In the genomic region with DNA sequence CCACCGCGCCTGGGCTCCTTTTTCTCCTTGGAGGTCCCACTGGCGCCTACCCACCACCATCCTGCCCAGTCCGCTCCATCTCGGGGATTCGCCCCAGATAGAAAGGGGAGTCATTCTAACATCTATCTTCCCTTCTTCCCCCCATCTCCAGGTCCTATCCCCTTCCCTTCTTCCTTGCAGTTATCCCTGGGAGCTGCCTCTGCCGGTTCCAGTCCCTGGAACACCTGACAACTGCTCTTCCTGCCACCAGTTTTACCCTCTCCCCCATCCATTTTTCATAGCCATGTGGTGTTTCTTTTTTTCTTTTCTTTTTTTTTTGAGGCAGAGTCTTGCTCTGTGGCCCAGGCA, we compare ENCODE assay signal across 9 cellular contexts. TPM values are rescaled to one million over a fixed set of nuclear protein-coding genes. Genes with fewer than 3 reads are reported as not detected.
DNase-seq lines count a peak whose midpoint lies in the region; FAIRE-seq and TF ChIP-seq lines count a peak whose summit lies in the region.
"Had no signal": no experiment of that assay in that cellular context is flagged by ENCODE, and none has a peak within 500 bp of the region (broad histone marks: within the 10 kb centered on the region; RNA-seq: fewer than 3 reads in every experiment).

No MANE protein-coding gene starts in this region.

- peaks cover 29% of the 10 kb centered on the region for H3K27me3 Mint-ChIP-seq in nephron (ENCODE audit: low read depth)

- no peaks in the 10 kb centered on the region for H3K79me1 ChIP-seq in H1 (ENCODE audit: low read depth, low read length)

- H3K9ac ChIP-seq in H1 (replicated peaks in 1 of 4; ENCODE audit: extremely low read depth in 1 of 4, low read depth in 3 of 4, low read length in 3 of 4): no peak overlapping the region; a peak in 1 of 7 replicates

- H3K18ac ChIP-seq in H1 (ENCODE audit: extremely low read depth, low read length): peak overlapping the region; percentile 71

- peak overlapping the region; percentile 52 to 94 for H3K4me2 ChIP-seq in H1 (ENCODE audit: insufficient read depth in 1 of 2, low read depth in 2 of 2, low read length in 2 of 2)

- H3K27ac Mint-ChIP-seq in nephron: peak overlapping the region; percentile 93 to 99 (median 98)

- H3K36me3 Mint-ChIP-seq in nephron (ENCODE audit: low read depth): no peaks in the 10 kb centered on the region

- H3K23ac ChIP-seq in H1 (ENCODE audit: insufficient read length): no peak overlapping the region

- H3K27me3 ChIP-seq in HAP-1 (ENCODE audit: low read depth): peaks cover 2% of the 10 kb centered on the region; the same call in 1 of the 2 replicates
- H3K27me3 ChIP-seq in H1 (replicated peaks in 1 of 4; ENCODE audit: control insufficient read depth in 3 of 4, extremely low read depth in 1 of 4, insufficient read depth in 3 of 4, low read length in 3 of 4): no peaks in the 10 kb centered on the region; a peak in 1 of 7 replicates

- H2BK15ac ChIP-seq in H1 (ENCODE audit: low read length): no peak overlapping the region; the same call in 1 of the 2 replicates

- no peak overlapping the region for H4K5ac ChIP-seq in H1 (ENCODE audit: insufficient read length, low read depth, low read length)

- in situ Hi-C loops in HAP-1 (cut with MboI; ENCODE audit: low sequenced_read_pairs): no loop called here

- H2BK120ac ChIP-seq in H1 (replicated peaks; ENCODE audit: low read depth, low read length): no peak overlapping the region

- TF ChIP-seq POLR2A in H1 (IDR thresholded peaks at IDR 0.05; ENCODE audit: control extremely low read depth in 1 of 2, low read depth in 2 of 2, low read length in 2 of 2): no peak

- FAIRE-seq in H1 (lab: Jason Lieb, UNC): no peak

- H3K4me3 ChIP-seq in HAP-1 (peak overlapping the region; percentile 29), H1 (ENCODE audit: extremely low read depth in 1 of 4, insufficient read depth in 2 of 4, low read depth in 3 of 4, low read length in 4 of 4) (peak overlapping the region; percentile 30 to 67 (median 58); a peak in 6 of 8 replicates)

- H3K9me3 ChIP-seq in HAP-1 (no peaks in the 10 kb centered on the region), H1 (ENCODE audit: insufficient read depth in 2 of 2, low read depth in 1 of 2, low read length in 1 of 2) (no peaks in the 10 kb centered on the region)

- no peaks in the 10 kb centered on the region for H3K9me3 Mint-ChIP-seq in nephron
- H3K9me3 Mint-ChIP-seq: activated T-cell treated with anti-CD3 and anti-CD28 coated beads, Interleukin-2, amount 50 U/mL, for 4 hours had no signal

- H2BK5ac ChIP-seq in H1 (ENCODE audit: low read depth, low read length): no peak overlapping the region; the same call in 1 of the 2 replicates

- peaks cover 44% of the 10 kb centered on the region for H3K4me1 Mint-ChIP-seq in nephron

- H3K56ac ChIP-seq in H1 (replicated peaks; ENCODE audit: insufficient read length, low read depth, low read length): no peak overlapping the region

- DNase-seq in HAP-1 (ENCODE audit: low spot score in 2 of 2) (no peak), H1 (ENCODE audit: low read depth in 1 of 2, low spot score in 2 of 2) (no peak), NCI-H345 treated with DMSO at 0.1 percent for 48 hours (lab: John Stamatoyannopoulos, UW; ENCODE audit: unreplicated experiment) (no peak), NCI-H187 treated with DMSO at 0.1 percent for 48 hours (lab: John Stamatoyannopoulos, UW) (no peak), putamen (ENCODE audit: low spot score) (no peak), medulla oblongata (ENCODE audit: extremely low spot score) (no peak)

- TF ChIP-seq CTCF in 22Rv1 (IDR thresholded peaks at IDR 0.05): peak; percentile 68
- TF ChIP-seq CTCF in H1 (IDR thresholded peaks at IDR 0.05; ENCODE audit: control extremely low read depth in 1 of 3, insufficient read depth in 1 of 3, low read depth in 1 of 3, low read length in 3 of 3): no peak
- no peak for TF ChIP-seq CTCF in nephron (IDR thresholded peaks at IDR 0.05; ENCODE audit: unreplicated experiment in 3 of 3)

- H3K36me3 ChIP-seq in HAP-1 (replicated peaks) (no peaks in the 10 kb centered on the region), H1 (ENCODE audit: control insufficient read depth in 2 of 4, insufficient read depth in 4 of 4, low read length in 3 of 4) (no peaks in the 10 kb centered on the region)

- H3K4ac ChIP-seq in H1 (replicated peaks; ENCODE audit: insufficient read length, low read depth, low read length): no peak overlapping the region

- no peak overlapping the region for H4K8ac ChIP-seq in H1 (ENCODE audit: extremely low read depth, insufficient read depth, low read length)

- TF ChIP-seq EP300 in H1 (IDR thresholded peaks at IDR 0.05; ENCODE audit: borderline replicate concordance in 1 of 2, low read depth in 2 of 2, low read length in 2 of 2): no peak

- no peak overlapping the region for H2AK5ac ChIP-seq in H1 (ENCODE audit: low read depth, low read length)

- no peak for TF ChIP-seq RAD21 in H1 (IDR thresholded peaks at IDR 0.05 in 1 of 2, conservative IDR thresholded peaks at IDR 0.05 in 1 of 2; ENCODE audit: low read depth in 2 of 2, low read length in 2 of 2)

- 2% methylated on average over 5 of the region's 7 CpGs; no CpG with 5 or more reads in 1 of the 2 experiments for WGBS in H1 (ENCODE audit: extremely low coverage in 1 of 2, insufficient coverage in 1 of 2, insufficient read length in 1 of 2, insufficient replicate concordance in 2 of 2, low coverage in 1 of 2, low lambda C conversion rate in 2 of 2, missing lambda C conversion rate in 1 of 2), 2 experiments

- H2BK12ac ChIP-seq in H1 (ENCODE audit: low read depth, low read length): no peak overlapping the region; the same call in 1 of the 2 replicates

- H3K79me2 ChIP-seq in H1 (ENCODE audit: control insufficient read depth in 1 of 2, insufficient read depth in 2 of 2, low read length in 2 of 2): no peaks in the 10 kb centered on the region

- CTCF ChIA-PET in H1 (lab: Charles Lee; ENCODE audit: partially characterized antibody): interaction anchor here (0.6 to 11.5 kb wide), 28 partner anchors 7 to 604 kb away, joined by 3 to 181 read pairs (median 10); a partner anchor contains a TSS

- peak overlapping the region; percentile 67; the same call in 1 of the 2 replicates for H3K27ac ChIP-seq in 22Rv1
- no peak overlapping the region for H3K27ac ChIP-seq in H1 (ENCODE audit: low read depth, low read length)

- peaks cover 20% of the 10 kb centered on the region for H3K4me1 ChIP-seq in HAP-1
- peaks cover 0 to 5% (median 3%) of the 10 kb centered on the region in 4 experiments; a peak in 4 of 7 replicates for H3K4me1 ChIP-seq in H1 (replicated peaks in 1 of 4; ENCODE audit: control insufficient read depth in 3 of 4, insufficient read depth in 4 of 4, low read length in 3 of 4)

- H2AFZ ChIP-seq in H1 (ENCODE audit: low read length): peak overlapping the region; percentile 54; the same call in 1 of the 2 replicates

- H3K23me2 ChIP-seq in H1 (ENCODE audit: low read depth, low read length): peaks cover 11% of the 10 kb centered on the region

- peak overlapping the region; percentile 79 to 86 (median 83) for H3K4me3 Mint-ChIP-seq in nephron

- no peak overlapping the region for H4K91ac ChIP-seq in H1 (replicated peaks; ENCODE audit: insufficient read length, low read length)

- H2BK20ac ChIP-seq in H1 (ENCODE audit: low read length): no peak overlapping the region

- POLR2A ChIA-PET in H1 (lab: Charles Lee; ENCODE audit: partially characterized antibody): interaction anchor here (0.9 to 6.2 kb wide), 6 partner anchors 12 to 71 kb away, joined by 3 to 43 read pairs (median 4); a partner anchor contains a TSS

- no peaks in the 10 kb centered on the region for H4K20me1 ChIP-seq in H1 (replicated peaks in 1 of 2; ENCODE audit: control insufficient read depth in 1 of 2, insufficient read depth in 2 of 2, low read length in 2 of 2)

- H3K14ac ChIP-seq in H1 (ENCODE audit: insufficient read length): no peak overlapping the region

TF ChIP-seq in H1, 55 proteins besides CTCF, POLR2A, EP300 and RAD21 (continues in another document):
- TF ChIP-seq JUND (IDR thresholded peaks at IDR 0.05; ENCODE audit: low read length) (no peak), ASH2L (IDR thresholded peaks at IDR 0.05; ENCODE audit: low read length) (no peak), TAF1 (IDR thresholded peaks at IDR 0.05; ENCODE audit: low read depth, low read length) (no peak), FOSL1 (IDR thresholded peaks at IDR 0.05; ENCODE audit: insufficient read depth, low read depth, low read length) (no peak), CEBPB (IDR thresholded peaks at IDR 0.05; ENCODE audit: low read depth, low read length) (no peak), JUN (IDR thresholded peaks at IDR 0.05; ENCODE audit: low read depth, low read length) (no peak), KDM1A (IDR thresholded peaks at IDR 0.05; ENCODE audit: borderline replicate concordance, low read length) (no peak), EZH2 (IDR thresholded peaks at IDR 0.05; ENCODE audit: low read depth, low read length, severe bottlenecking) (no peak), BACH1 (IDR thresholded peaks at IDR 0.05; ENCODE audit: low read length) (no peak), NRF1 (IDR thresholded peaks at IDR 0.05; ENCODE audit: low read depth, low read length) (no peak), CREB1 (IDR thresholded peaks at IDR 0.05) (no peak; the same call in 1 of the 2 replicates)

RNA-seq across cellular contexts. Expression of a gene that starts 12.0 kb away (rescaled TPM):
- total RNA-seq in H1 (2021; fragmentation: NEBNext Ultra II Directional; extraction: Animal tissue kit (Norgen Biotek cat#: 25700)): 7.9 and 10.5 TPM in 2 replicates
- 2.0 and 3.4 TPM in 2 replicates for polyA plus RNA-seq in H1 (2011; rRNA removed)
- polyA plus RNA-seq in H1 (2011; cell fraction: cytosol; rRNA removed): 4.3 TPM
- polyA plus RNA-seq in H1 (2011; cell fraction: nucleus; rRNA removed): 31.3 TPM
- 6.8 to 10.8 TPM (median 7.9 TPM) in 4 replicates for polyA plus RNA-seq in H1 (2012, experiment 1 of 2)
- polyA plus RNA-seq in H1 (2012, experiment 2 of 2): 2.9 TPM
- 4.2 TPM for polyA plus RNA-seq in H1 (2013, experiment 1 of 2)
- polyA plus RNA-seq in H1 (2013, experiment 2 of 2): 3.6 TPM
- 3.3 and 4.2 TPM in 2 replicates for polyA minus RNA-seq in H1 (2011; rRNA and poly(A)+ RNA removed)
- polyA minus RNA-seq in H1 (2011; cell fraction: cytosol; rRNA and poly(A)+ RNA removed): 6.8 TPM
- polyA minus RNA-seq in H1 (2011; cell fraction: nucleus; rRNA and poly(A)+ RNA removed): 8.7 TPM

RNA-seq across cellular contexts. Expression of a gene that starts 48.3 kb away (rescaled TPM):
- total RNA-seq in H1 (2021; fragmentation: NEBNext Ultra II Directional; extraction: Animal tissue kit (Norgen Biotek cat#: 25700)): 25.8 and 26.2 TPM in 2 replicates
- 15.6 and 29.0 TPM in 2 replicates for polyA plus RNA-seq in H1 (2011; rRNA removed)
- polyA plus RNA-seq in H1 (2011; cell fraction: cytosol; rRNA removed): 20.6 TPM
- polyA plus RNA-seq in H1 (2011; cell fraction: nucleus; rRNA removed): 126 TPM
- 17.3 to 29.1 TPM (median 22.1 TPM) in 4 replicates for polyA plus RNA-seq in H1 (2012, experiment 1 of 2)
- 15.4 TPM for polyA plus RNA-seq in H1 (2012, experiment 2 of 2)
- 13.4 TPM for polyA plus RNA-seq in H1 (2013, experiment 1 of 2)
- 13.0 TPM for polyA plus RNA-seq in H1 (2013, experiment 2 of 2)
- polyA minus RNA-seq in H1 (2011; rRNA and poly(A)+ RNA removed): 7.5 and 9.4 TPM in 2 replicates
- polyA minus RNA-seq in H1 (2011; cell fraction: cytosol; rRNA and poly(A)+ RNA removed): 14.0 TPM
- 22.9 TPM for polyA minus RNA-seq in H1 (2011; cell fraction: nucleus; rRNA and poly(A)+ RNA removed)
